Comparison of ENCODE assay signal across 15 cellular contexts in the genomic region with DNA sequence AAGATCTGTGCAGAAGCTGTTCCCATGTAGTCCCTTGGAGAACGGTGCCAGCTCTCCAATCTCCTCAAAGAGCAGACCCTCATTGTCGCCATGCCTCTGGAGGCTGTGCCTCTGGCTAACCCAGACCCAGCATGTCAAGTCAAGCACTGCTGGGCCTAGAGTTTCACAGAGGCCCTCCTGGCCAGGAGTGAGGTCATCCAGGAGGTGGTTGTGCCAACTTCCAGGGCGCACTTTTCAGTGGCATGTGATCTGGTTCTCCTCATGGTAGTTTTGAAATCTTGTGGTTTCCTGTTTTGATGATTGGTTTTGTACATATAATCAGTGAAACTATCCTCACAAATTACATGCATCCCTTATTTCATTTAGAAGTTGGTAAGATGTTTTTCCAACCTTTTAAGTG.
DNase-seq lines count a peak whose midpoint lies in the region; ATAC-seq and TF ChIP-seq lines count a peak whose summit lies in the region.
"Had no signal": no experiment of that assay in that cellular context is flagged by ENCODE, and none has a peak within 500 bp of the region (broad histone marks: within the 10 kb centered on the region; RNA-seq: fewer than 3 reads in every experiment).

No MANE protein-coding gene starts in this region.

- intact Hi-C loops in right lobe of liver (cut with DNase I) (no loop called here), Caco-2 (cut with micrococcal nuclease; ENCODE audit: unreplicated experiment) (no loop called here)

- no peak overlapping the region for H3K4me3 ChIP-seq in AG09309 (ENCODE audit: control insufficient read depth, low read depth, low read length)
- H3K4me3 ChIP-seq in MG63 = no peak overlapping the region
- H3K4me3 ChIP-seq in choroid plexus epithelial cell (ENCODE audit: low read depth, low read length) = no peak overlapping the region
- no peak overlapping the region for H3K4me3 ChIP-seq in right lobe of liver
- H3K4me3 ChIP-seq in Caco-2 (ENCODE audit: low read depth, low read length) = no peak overlapping the region

- H3K9me3 ChIP-seq in MG63 (no peaks in the 10 kb centered on the region), right lobe of liver (no peaks in the 10 kb centered on the region), Caco-2 (no peaks in the 10 kb centered on the region)

- no peaks in the 10 kb centered on the region for H3K27me3 Mint-ChIP-seq in Caco-2 (ENCODE audit: insufficient read depth, unreplicated experiment)
- H3K27me3 Mint-ChIP-seq: brain had no signal

- peaks cover 18% of the 10 kb centered on the region for H3K36me3 Mint-ChIP-seq in Caco-2 (ENCODE audit: insufficient read depth, unreplicated experiment)
- H3K36me3 Mint-ChIP-seq: brain had no signal

- ATAC-seq in right lobe of liver (peak; percentile 92 to 96 (median 94)), HG03025 (IDR thresholded peaks at IDR 0.05; ENCODE audit: low FRiP score, unreplicated experiment) (no peak), GM19035 (IDR thresholded peaks at IDR 0.05; ENCODE audit: unreplicated experiment) (no peak)

- POLR2A ChIA-PET in Caco-2 (lab: Charles Lee) = no interaction called here

- peaks cover 15% of the 10 kb centered on the region for H3K4me1 Mint-ChIP-seq in Caco-2 (ENCODE audit: low read depth, unreplicated experiment)

- no peaks in the 10 kb centered on the region for H3K9me3 Mint-ChIP-seq in Caco-2 (ENCODE audit: unreplicated experiment)
- H3K9me3 Mint-ChIP-seq: neural crest cell had no signal

- CTCF ChIA-PET in Caco-2 (lab: Charles Lee) = no interaction called here

- TF ChIP-seq CTCF in AG09309 (IDR thresholded peaks at IDR 0.05; ENCODE audit: control insufficient read depth, insufficient read depth, low read depth, low read length, missing control alignments) = no peak
- TF ChIP-seq CTCF in choroid plexus epithelial cell (conservative IDR thresholded peaks at IDR 0.05; ENCODE audit: low read depth, low read length) = no peak
- TF ChIP-seq CTCF in right lobe of liver (IDR thresholded peaks at IDR 0.05) = no peak
- TF ChIP-seq CTCF in Caco-2 (IDR thresholded peaks at IDR 0.05; ENCODE audit: insufficient read depth in 1 of 2, low read depth in 1 of 2, low read length in 1 of 2, severe bottlenecking in 1 of 2, unreplicated experiment in 1 of 2) = no peak

- H3K36me3 ChIP-seq in MG63 = no peaks in the 10 kb centered on the region
- H3K36me3 ChIP-seq in right lobe of liver = peaks cover 0 to 7% (median 3%) of the 10 kb centered on the region in 4 donors
- peaks cover 1% of the 10 kb centered on the region; the same call in 1 of the 2 replicates for H3K36me3 ChIP-seq in Caco-2 (ENCODE audit: control insufficient read depth, insufficient read depth, low read length)

- DNase-seq in AG09309 (ENCODE audit: low read depth) = peak; percentile 59
- DNase-seq in MG63 = peak; percentile 84
- peak; percentile 51 for DNase-seq in choroid plexus epithelial cell (ENCODE audit: low read depth)
- peak; percentile 76 to 85 (median 79) for DNase-seq in right lobe of liver
- no peak for DNase-seq in NCI-H187 (lab: John Stamatoyannopoulos, UW)
- no peak for DNase-seq in Caco-2
- DNase-seq: C1 segment of cervical spinal cord; GOT3; hippocampal formation; NCI-H2081; stimulated activated CD4-positive, alpha-beta T cell treated with anti-CD3 and anti-CD28 coated beads, Interleukin-4, amount 100 ng/mL, for 4 hours had no signal

- H3K27me3 ChIP-seq in MG63 (no peaks in the 10 kb centered on the region), right lobe of liver (no peaks in the 10 kb centered on the region), Caco-2 (replicated peaks; ENCODE audit: control insufficient read depth, insufficient read depth, low read length) (no peaks in the 10 kb centered on the region)

- H3K27ac ChIP-seq in right lobe of liver = peak overlapping the region; percentile 32 to 72 (median 65)

- H3K4me1 ChIP-seq in right lobe of liver = peaks cover 0 to 22% (median 10%) of the 10 kb centered on the region in 4 donors
- peaks cover 14% of the 10 kb centered on the region for H3K4me1 ChIP-seq in Caco-2

- no peak overlapping the region for H3K27ac Mint-ChIP-seq in Caco-2 (ENCODE audit: unreplicated experiment)

- WGBS in right lobe of liver (ENCODE audit: insufficient coverage, low coverage, low lambda C conversion rate, missing lambda C conversion rate) = 0% methylated on average over 1 of the region's 3 CpGs

- H3K4me3 Mint-ChIP-seq in Caco-2 (ENCODE audit: unreplicated experiment) = no peak overlapping the region
- H3K4me3 Mint-ChIP-seq: neural crest cell had no signal

- TF ChIP-seq POLR2A in right lobe of liver (IDR thresholded peaks at IDR 0.05) = no peak

- no TSS peak for BruUV-seq in Caco-2 (replicated peaks; lab: Mats Ljungman, UMichigan)

Comparison
In these comparisons a context has a peak if more than half of its experiments do, and no peak if none do; other contexts are left out.
1. DNase-seq: peak in AG09309 (single experiment), MG63 (single experiment), choroid plexus epithelial cell (single experiment) and right lobe of liver (3 of 3); none in NCI-H187 (0 of 2) and Caco-2 (0 of 2).
2. ATAC-seq: peak in right lobe of liver (4 of 4); none in HG03025 (single experiment) and GM19035 (single experiment).